Comparison of ENCODE assay signal across 19 cellular contexts in genomic region chr9:130319300-130319699, GRCh38. TPM values are rescaled to one million over a fixed set of nuclear protein-coding genes. Genes with fewer than 3 reads are reported as not detected.
DNase-seq lines count a peak whose midpoint lies in the region; ATAC-seq, FAIRE-seq and TF ChIP-seq lines count a peak whose summit lies in the region.
"Had no signal": no experiment of that assay in that cellular context is flagged by ENCODE, and none has a peak within 500 bp of the region (broad histone marks: within the 10 kb centered on the region; RNA-seq: fewer than 3 reads in every experiment).

No MANE protein-coding gene starts in this region.

- 68% methylated on average over 19 of the region's 19 CpGs for WGBS in liver
- WGBS in HepG2 (ENCODE audit: low lambda C conversion rate): no CpG with 5 or more reads among the region's 19 CpGs

- H3K36me3 ChIP-seq in liver (ENCODE audit: control insufficient read depth in 4 of 4, insufficient read depth in 3 of 4, low read depth in 1 of 4, low read length in 3 of 4) (no peaks in the 10 kb centered on the region), HepG2 (replicated peaks in 1 of 2; ENCODE audit: control insufficient read depth in 1 of 2, insufficient read depth in 2 of 2, low read length in 2 of 2) (no peaks in the 10 kb centered on the region), skeletal muscle tissue (ENCODE audit: control insufficient read depth in 3 of 3, insufficient read depth in 3 of 3, low read length in 3 of 3) (peaks cover 0 to 4% (median 2%) of the 10 kb centered on the region in 3 donors), Caco-2 (ENCODE audit: control insufficient read depth, insufficient read depth, low read length) (no peaks in the 10 kb centered on the region)
- H3K36me3 ChIP-seq: HAP-1 had no signal

- H3K9ac ChIP-seq in liver (ENCODE audit: low read depth in 1 of 2, low read length in 2 of 2) (no peak overlapping the region), HepG2 (ENCODE audit: insufficient read depth, low read depth, low read length) (no peak overlapping the region), skeletal muscle tissue (ENCODE audit: low read depth in 1 of 3, low read length in 3 of 3) (no peak overlapping the region)

- in situ Hi-C loops in HepG2 (cut with HindIII; ENCODE audit: extremely low pct_ligation_motif_present, low pct_unique_long_range_greater_than_20kb): no loop called here

- POLR2A ChIA-PET in HepG2 (lab: Yijun Ruan, JAX): no interaction called here
- POLR2A ChIA-PET in Caco-2 (lab: Charles Lee): no interaction called here

- no peak overlapping the region for H3K4me3 Mint-ChIP-seq in Caco-2 (ENCODE audit: unreplicated experiment)
- H3K4me3 Mint-ChIP-seq: CD14-positive monocyte had no signal

- no peaks in the 10 kb centered on the region for H4K20me1 ChIP-seq in HepG2 (ENCODE audit: insufficient read depth, low read length)

- intact Hi-C loops in HepG2 (cut with micrococcal nuclease; ENCODE audit: unreplicated experiment): no loop called here
- intact Hi-C loops in Caco-2 (cut with micrococcal nuclease; ENCODE audit: unreplicated experiment): no loop called here

- TF ChIP-seq CTCF in liver (IDR thresholded peaks at IDR 0.05; ENCODE audit: low read depth, low read length, missing input control): no peak
- TF ChIP-seq CTCF in HepG2 (CRISPR knock-in tag; IDR thresholded peaks at IDR 0.05): no peak
- no peak for TF ChIP-seq CTCF in Caco-2 (IDR thresholded peaks at IDR 0.05; ENCODE audit: insufficient read depth in 1 of 2, low read depth in 1 of 2, low read length in 1 of 2, severe bottlenecking in 1 of 2, unreplicated experiment in 1 of 2)

- TF ChIP-seq POLR2A in HepG2 (IDR thresholded peaks at IDR 0.05; ENCODE audit: insufficient read depth in 1 of 2, low read depth in 2 of 2, low read length in 2 of 2): no peak

- H3K4me3 ChIP-seq in liver (ENCODE audit: low read depth in 1 of 3, low read length in 3 of 3) (no peak overlapping the region), HepG2 (replicated peaks in 1 of 3; ENCODE audit: insufficient read depth in 1 of 3, low read depth in 2 of 3, low read length in 3 of 3) (no peak overlapping the region), skeletal muscle tissue (ENCODE audit: low read length in 3 of 3) (no peak overlapping the region), Caco-2 (ENCODE audit: low read depth, low read length) (no peak overlapping the region)
- H3K4me3 ChIP-seq: A549, HAP-1, K562 had no signal

- no peak for TF ChIP-seq EP300 in HepG2 (IDR thresholded peaks at IDR 0.05; ENCODE audit: low read depth in 2 of 2, low read length in 2 of 2)
- TF ChIP-seq EP300 in HepG2 (CRISPR knock-in tag; IDR thresholded peaks at IDR 0.05; ENCODE audit: borderline replicate concordance): no peak

- H3K27me3 Mint-ChIP-seq in Caco-2 (ENCODE audit: insufficient read depth, unreplicated experiment): peaks cover 5% of the 10 kb centered on the region

- ATAC-seq in HepG2 (no peak), left lobe of liver (peak; percentile 50), GM18870 (IDR thresholded peaks at IDR 0.05; ENCODE audit: unreplicated experiment) (no peak)
- ATAC-seq: A549, K562 had no signal

- DNase-seq in HepG2 (ENCODE audit: low spot score) (no peak), left lobe of liver (ENCODE audit: low spot score) (peak; percentile 65), T-helper 1 cell (no peak), Caco-2 (no peak)
- DNase-seq: GF-D8, NCI-H1417 treated with DMSO at 0.1 percent for 48 hours, NCI-H2029, NCI-H2171, NCI-H446, NCI-H69, SHP77 treated with DMSO at 0.1 percent for 48 hours had no signal

- no peak overlapping the region for H3K4me2 ChIP-seq in HepG2 (ENCODE audit: low read depth, low read length)
- H3K4me2 ChIP-seq: A549 had no signal

- FAIRE-seq in HepG2 (lab: Jason Lieb, UNC): no peak
- FAIRE-seq: A549, K562, RCC 7860 had no signal

- H3K36me3 Mint-ChIP-seq in Caco-2 (ENCODE audit: insufficient read depth, unreplicated experiment): no peaks in the 10 kb centered on the region
- H3K36me3 Mint-ChIP-seq: CD14-positive monocyte had no signal

- H3K4me1 Mint-ChIP-seq in Caco-2 (ENCODE audit: low read depth, unreplicated experiment): peaks cover 13% of the 10 kb centered on the region
- H3K4me1 Mint-ChIP-seq: CD14-positive monocyte had no signal

- CTCF ChIA-PET in HepG2 (lab: Yijun Ruan, JAX; ENCODE audit: low intra/inter-chr PET ratio, low total read pairs): no interaction called here
- CTCF ChIA-PET in Caco-2 (lab: Charles Lee): no interaction called here

- no TSS peak for BruUV-seq in HepG2 (replicated peaks; lab: Mats Ljungman, UMichigan)
- BruUV-seq in Caco-2 (replicated peaks; lab: Mats Ljungman, UMichigan): no TSS peak

- no peaks in the 10 kb centered on the region for H3K9me3 Mint-ChIP-seq in Caco-2 (ENCODE audit: unreplicated experiment)

- no peak for TF ChIP-seq RAD21 in liver (IDR thresholded peaks at IDR 0.05)
- TF ChIP-seq RAD21 in HepG2 (CRISPR knock-in tag; IDR thresholded peaks at IDR 0.05): no peak

- H3K27ac Mint-ChIP-seq in Caco-2 (ENCODE audit: unreplicated experiment): no peak overlapping the region
- H3K27ac Mint-ChIP-seq: CD14-positive monocyte had no signal

- H3K4me1 ChIP-seq in liver (ENCODE audit: control insufficient read depth in 4 of 4, insufficient read depth in 4 of 4, low read length in 3 of 4) (peaks cover 4 to 51% (median 30%) of the 10 kb centered on the region in 4 donors), HepG2 (ENCODE audit: insufficient read depth, low read length) (peaks cover 25% of the 10 kb centered on the region), skeletal muscle tissue (ENCODE audit: control insufficient read depth in 3 of 3, insufficient read depth in 3 of 3, low read length in 3 of 3) (peaks cover 6 to 17% (median 11%) of the 10 kb centered on the region in 3 donors), Caco-2 (peaks cover 9% of the 10 kb centered on the region)
- H3K4me1 ChIP-seq: HAP-1 had no signal

- H3K9me3 ChIP-seq in liver (ENCODE audit: control insufficient read depth in 4 of 4, low read length in 3 of 4) (no peaks in the 10 kb centered on the region), HepG2 (ENCODE audit: low read length) (no peaks in the 10 kb centered on the region), skeletal muscle tissue (ENCODE audit: control insufficient read depth in 3 of 3, low read length in 3 of 3) (no peaks in the 10 kb centered on the region), Caco-2 (no peaks in the 10 kb centered on the region)
- H3K9me3 ChIP-seq: A549, HAP-1 had no signal

- no peak overlapping the region for H2AFZ ChIP-seq in HepG2 (ENCODE audit: low read length)

- H3K27me3 ChIP-seq in liver (ENCODE audit: control insufficient read depth in 4 of 4, insufficient read depth in 4 of 4, low read length in 3 of 4) (no peaks in the 10 kb centered on the region), HepG2 (ENCODE audit: control insufficient read depth in 1 of 2, insufficient read depth in 2 of 2, low read length in 2 of 2) (peaks cover 2 to 37% of the 10 kb centered on the region in 2 experiments; a peak in 4 of 5 replicates), skeletal muscle tissue (ENCODE audit: control insufficient read depth in 3 of 3, insufficient read depth in 3 of 3, low read length in 3 of 3) (peaks cover 40 to 57% (median 51%) of the 10 kb centered on the region in 3 donors), Caco-2 (replicated peaks; ENCODE audit: control insufficient read depth, insufficient read depth, low read length) (no peaks in the 10 kb centered on the region)

- H3K27ac ChIP-seq in liver (ENCODE audit: low read depth in 1 of 2, low read length in 2 of 2) (no peak overlapping the region), HepG2 (ENCODE audit: extremely low read length, insufficient read depth, low read length) (no peak overlapping the region), skeletal muscle tissue (ENCODE audit: low read depth, low read length) (peak overlapping the region; percentile 66)
- H3K27ac ChIP-seq: A549 had no signal

- no peaks in the 10 kb centered on the region for H3K79me2 ChIP-seq in HepG2 (ENCODE audit: insufficient read depth, low read length)

TF ChIP-seq in liver, 16 proteins besides CTCF, POLR2A, EP300 and RAD21 (continues in another document):
- TF ChIP-seq TAF1 (conservative IDR thresholded peaks at IDR 0.05): no peak
- no peak for TF ChIP-seq GABPA (IDR thresholded peaks at IDR 0.05 in 1 of 2, conservative IDR thresholded peaks at IDR 0.05 in 1 of 2)
- TF ChIP-seq FOXA2 (IDR thresholded peaks at IDR 0.05): no peak
- no peak for TF ChIP-seq HNF4G (IDR thresholded peaks at IDR 0.05)

TF ChIP-seq in HepG2, 621 proteins besides CTCF, POLR2A, EP300 and RAD21 (continues in another document):
- TF ChIP-seq KLF6 (CRISPR knock-in tag; IDR thresholded peaks at IDR 0.05) (no peak), HMGA1 (CRISPR knock-in tag; conservative IDR thresholded peaks at IDR 0.05) (no peak), MAFK (conservative IDR thresholded peaks at IDR 0.05 in 1 of 2, IDR thresholded peaks at IDR 0.05 in 1 of 2; ENCODE audit: low read length in 2 of 2) (no peak)

RNA-seq across cellular contexts. Expression of gene HMCN2, which starts 53.7 kb away (rescaled TPM):
- total RNA-seq in liver: 1 to 10 TPM in 1 of 2 donors, under 1 TPM in 1; 0.28 to 1.8 TPM
- polyA plus RNA-seq in liver: under 1 TPM; 0.24 to 0.31 TPM
- total RNA-seq in HepG2 (2016; rRNA removed; fragmentation: Illumina TruSeq; extraction: Trizol): 0.09 TPM in 1 of 2 replicates, not detected in the other
- total RNA-seq in HepG2 (2016; cell fraction: cytosol; rRNA removed; fragmentation: Illumina TruSeq; extraction: Trizol; ENCODE audit: low read depth): 0.09 TPM in 1 of 2 replicates, not detected in the other
- total RNA-seq in HepG2 (2016; cell fraction: insoluble cytoplasmic fraction; rRNA removed; fragmentation: Illumina TruSeq; extraction: Trizol): 0.02 TPM in 1 of 2 replicates, not detected in the other
- not detected in 2 replicates for total RNA-seq in HepG2 (2016; cell fraction: membrane; rRNA removed; fragmentation: Illumina TruSeq; extraction: Trizol)
- total RNA-seq in HepG2 (2016; cell fraction: nucleus; rRNA removed; fragmentation: Illumina TruSeq; extraction: Trizol): not detected in 2 replicates
- polyA plus RNA-seq in HepG2 (2011; rRNA removed): 0.09 TPM in 1 of 2 replicates, not detected in the other
- polyA plus RNA-seq in HepG2 (2011; cell fraction: cytosol; rRNA removed): 0.01 TPM in 1 of 2 replicates, not detected in the other
- polyA plus RNA-seq in HepG2 (2011; cell fraction: nucleus; rRNA removed): 0.06 and 0.14 TPM in 2 replicates
- polyA plus RNA-seq in HepG2 (2012): not detected in 2 replicates
- polyA plus RNA-seq in HepG2 (2016; cell fraction: cytosol; fragmentation: Illumina TruSeq; extraction: Trizol; ENCODE audit: low read depth): not detected in 2 replicates
- not detected in 2 replicates for polyA plus RNA-seq in HepG2 (2016; cell fraction: insoluble cytoplasmic fraction; fragmentation: Illumina TruSeq; extraction: Trizol; ENCODE audit: low read depth)
- polyA plus RNA-seq in HepG2 (2016; cell fraction: membrane; fragmentation: Illumina TruSeq; extraction: Trizol; ENCODE audit: low read depth): not detected in 2 replicates
- polyA plus RNA-seq in HepG2 (2016; cell fraction: nucleus; fragmentation: Illumina TruSeq; extraction: Trizol; ENCODE audit: insufficient read depth, low read depth): not detected in 2 replicates
- polyA minus RNA-seq in HepG2 (2011; rRNA and poly(A)+ RNA removed; ENCODE audit: low replicate concordance): 0.35 TPM in 1 of 2 replicates, not detected in the other
- polyA minus RNA-seq in HepG2 (2011; cell fraction: cytosol; rRNA and poly(A)+ RNA removed): not detected in 2 replicates
- polyA minus RNA-seq in HepG2 (2011; cell fraction: nucleus; rRNA and poly(A)+ RNA removed): not detected in 2 replicates
- 3.0 TPM for total RNA-seq in left lobe of liver
- 12.5 TPM for total RNA-seq in skeletal muscle tissue
- 0.41 and 0.53 TPM in 2 replicates for total RNA-seq in Caco-2 (2022)
- total RNA-seq: K562 had no signal
- polyA plus RNA-seq: CD14-positive monocyte had no signal
